Comparison of ENCODE assay signal across 19 cellular contexts in genomic region chr10:109891105-109891504, GRCh38. TPM values are rescaled to one million over a fixed set of nuclear protein-coding genes. Genes with fewer than 3 reads are reported as not detected.
DNase-seq lines count a peak whose midpoint lies in the region; ATAC-seq, FAIRE-seq and TF ChIP-seq lines count a peak whose summit lies in the region.
"Had no signal": no experiment of that assay in that cellular context is flagged by ENCODE, and none has a peak within 500 bp of the region (broad histone marks: within the 10 kb centered on the region; RNA-seq: fewer than 3 reads in every experiment).

No MANE protein-coding gene starts in this region.

- H3K27me3 Mint-ChIP-seq in CD8-positive, alpha-beta memory T cell = no peaks in the 10 kb centered on the region
- no peaks in the 10 kb centered on the region for H3K27me3 Mint-ChIP-seq in astrocyte (ENCODE audit: low read depth, unreplicated experiment)
- H3K27me3 Mint-ChIP-seq: activated naive CD4-positive, alpha-beta T cell treated with anti-CD3 and anti-CD28 coated beads, Interleukin-2, amount 50 U/mL, for 24 hours; naive B cell had no signal

- peak overlapping the region; percentile 19 for H3K27ac ChIP-seq in CD8-positive, alpha-beta memory T cell (ENCODE audit: low read depth, low read length)
- H3K27ac ChIP-seq in GM23248 (no peak overlapping the region), astrocyte (ENCODE audit: low read depth, low read length) (no peak overlapping the region), hepatocyte (peak overlapping the region; percentile 26), vagina (no peak overlapping the region)
- H3K27ac ChIP-seq: cardiac muscle cell had no signal

- H3K4me1 ChIP-seq in CD8-positive, alpha-beta memory T cell (ENCODE audit: insufficient read depth, low read length) = no peaks in the 10 kb centered on the region
- H3K4me1 ChIP-seq in GM23248 (ENCODE audit: insufficient read depth) = peaks cover 59% of the 10 kb centered on the region
- H3K4me1 ChIP-seq in astrocyte (ENCODE audit: insufficient read depth, low read length) = peaks cover 66% of the 10 kb centered on the region
- peaks cover 6% of the 10 kb centered on the region for H3K4me1 ChIP-seq in hepatocyte (ENCODE audit: insufficient read depth)
- H3K4me1 ChIP-seq in vagina = peaks cover 45% of the 10 kb centered on the region
- H3K4me1 ChIP-seq: Caco-2 had no signal

- no peak for ATAC-seq in GM21717 (IDR thresholded peaks at IDR 0.05; ENCODE audit: unreplicated experiment)
- ATAC-seq in HG03095 (IDR thresholded peaks at IDR 0.05; ENCODE audit: unreplicated experiment) = no peak
- ATAC-seq: Panc1, SK-N-SH treated with all-trans-retinoic acid at 6 μM for 48 hours had no signal

- H3K9me3 Mint-ChIP-seq in CD8-positive, alpha-beta memory T cell = no peaks in the 10 kb centered on the region
- H3K9me3 Mint-ChIP-seq in astrocyte (ENCODE audit: unreplicated experiment) = no peaks in the 10 kb centered on the region
- H3K9me3 Mint-ChIP-seq: activated naive CD4-positive, alpha-beta T cell treated with anti-CD3 and anti-CD28 coated beads, Interleukin-2, amount 50 U/mL, for 24 hours; naive B cell had no signal

- in situ Hi-C loops in GM23248 (cut with MboI) = no loop called here

- no peaks in the 10 kb centered on the region for H3K9me2 ChIP-seq in GM23248 (ENCODE audit: insufficient read depth)
- no peaks in the 10 kb centered on the region for H3K9me2 ChIP-seq in hepatocyte (replicated peaks; ENCODE audit: insufficient read depth)

- no peak overlapping the region for H3K4me3 Mint-ChIP-seq in CD8-positive, alpha-beta memory T cell
- H3K4me3 Mint-ChIP-seq in astrocyte (ENCODE audit: unreplicated experiment) = no peak overlapping the region
- H3K4me3 Mint-ChIP-seq: activated naive CD4-positive, alpha-beta T cell treated with anti-CD3 and anti-CD28 coated beads, Interleukin-2, amount 50 U/mL, for 24 hours; naive B cell had no signal

- H2AFZ ChIP-seq in GM23248 (no peak overlapping the region), astrocyte (ENCODE audit: low read depth, low read length) (no peak overlapping the region), hepatocyte (no peak overlapping the region)

- intact Hi-C loops in vagina (cut with DNase I) = loop anchor here (10.0 kb wide), 1 partner anchor 114 kb away; the partner anchor contains the start of gene ADD3

- peak overlapping the region in 6 of 8 donors; percentile 6 to 89 (median 74) for H3K27ac Mint-ChIP-seq in CD8-positive, alpha-beta memory T cell
- peak overlapping the region; percentile 67 for H3K27ac Mint-ChIP-seq in astrocyte (ENCODE audit: unreplicated experiment)

- peaks cover 60% of the 10 kb centered on the region for H3F3A ChIP-seq in GM23248 (ENCODE audit: insufficient read depth)

- H3K4me1 Mint-ChIP-seq in CD8-positive, alpha-beta memory T cell = peaks cover 46 to 64% (median 56%) of the 10 kb centered on the region in 3 donors
- H3K4me1 Mint-ChIP-seq in astrocyte (ENCODE audit: low read depth, unreplicated experiment) = peaks cover 74% of the 10 kb centered on the region

- H3K4me2 ChIP-seq in GM23248 (ENCODE audit: unreplicated experiment) (no peak overlapping the region), astrocyte (ENCODE audit: low read length) (no peak overlapping the region), hepatocyte (no peak overlapping the region)

- FAIRE-seq in astrocyte (lab: Jason Lieb, UNC) = no peak
- FAIRE-seq: GM12891, islet of Langerhans had no signal

- POLR2A ChIA-PET in CD8-positive, alpha-beta memory T cell (lab: Charles Lee) = no interaction called here

- no peak overlapping the region for H3K4me3 ChIP-seq in CD8-positive, alpha-beta memory T cell (ENCODE audit: low read length)
- H3K4me3 ChIP-seq in GM23248 (no peak overlapping the region), astrocyte (ENCODE audit: insufficient read depth, low read depth, low read length) (no peak overlapping the region), hepatocyte (no peak overlapping the region), vagina (no peak overlapping the region)
- H3K4me3 ChIP-seq: cardiac muscle cell, stomach had no signal

- no peak for TF ChIP-seq POLR2A in vagina (IDR thresholded peaks at IDR 0.05)

- CTCF ChIA-PET in CD8-positive, alpha-beta memory T cell (lab: Charles Lee) = no interaction called here

- H3K9me3 ChIP-seq in CD8-positive, alpha-beta memory T cell (ENCODE audit: low read length) = no peaks in the 10 kb centered on the region
- H3K9me3 ChIP-seq in GM23248 (ENCODE audit: low read depth) (no peaks in the 10 kb centered on the region), astrocyte (ENCODE audit: insufficient read depth, low read depth, low read length) (no peaks in the 10 kb centered on the region), hepatocyte (ENCODE audit: low read depth) (no peaks in the 10 kb centered on the region), vagina (no peaks in the 10 kb centered on the region)
- H3K9me3 ChIP-seq: Caco-2, stomach had no signal

- WGBS in GM23248 (ENCODE audit: low coverage in 1 of 2, low lambda C conversion rate in 2 of 2, missing lambda C conversion rate in 2 of 2), 2 experiments = 91 to 96% methylated on average over 2 of the region's 2 CpGs
- WGBS in hepatocyte (ENCODE audit: low lambda C conversion rate, missing lambda C conversion rate) = 87% methylated on average over 2 of the region's 2 CpGs

- H3K36me3 ChIP-seq in CD8-positive, alpha-beta memory T cell (ENCODE audit: insufficient read depth, low read length) = peaks cover 23% of the 10 kb centered on the region
- peaks cover 8% of the 10 kb centered on the region for H3K36me3 ChIP-seq in GM23248 (ENCODE audit: low read depth)
- peaks cover 7% of the 10 kb centered on the region for H3K36me3 ChIP-seq in astrocyte (ENCODE audit: insufficient read depth, low read length)
- H3K36me3 ChIP-seq in hepatocyte (replicated peaks; ENCODE audit: insufficient read depth, low read depth) = no peaks in the 10 kb centered on the region
- H3K36me3 ChIP-seq in vagina = peaks cover 0 to 37% of the 10 kb centered on the region in 2 donors

- no peak for TF ChIP-seq CTCF in astrocyte (IDR thresholded peaks at IDR 0.05; ENCODE audit: insufficient read depth, low read depth, low read length)
- TF ChIP-seq CTCF in hepatocyte (IDR thresholded peaks at IDR 0.05; ENCODE audit: poor library complexity) = no peak
- TF ChIP-seq CTCF in vagina (IDR thresholded peaks at IDR 0.05) = no peak

- H3K27me3 ChIP-seq in CD8-positive, alpha-beta memory T cell (ENCODE audit: insufficient read depth, low read length, poor library complexity, severe bottlenecking) = no peaks in the 10 kb centered on the region
- H3K27me3 ChIP-seq in GM23248 (replicated peaks; ENCODE audit: insufficient read depth) (no peaks in the 10 kb centered on the region), astrocyte (ENCODE audit: insufficient read depth, low read length) (no peaks in the 10 kb centered on the region), hepatocyte (no peaks in the 10 kb centered on the region), vagina (no peaks in the 10 kb centered on the region)
- H3K27me3 ChIP-seq: cardiac muscle cell, stomach had no signal

- H3K79me2 ChIP-seq in GM23248 (ENCODE audit: insufficient read depth) = peaks cover 25% of the 10 kb centered on the region
- H3K79me2 ChIP-seq in astrocyte (ENCODE audit: insufficient read depth, low read length) = peaks cover 11% of the 10 kb centered on the region
- peaks cover 37% of the 10 kb centered on the region for H3K79me2 ChIP-seq in hepatocyte

- H4K20me1 ChIP-seq in GM23248 (ENCODE audit: insufficient read depth) = no peaks in the 10 kb centered on the region
- H4K20me1 ChIP-seq in astrocyte (ENCODE audit: insufficient read depth, low read length) = peaks cover 12% of the 10 kb centered on the region
- H4K20me1 ChIP-seq in hepatocyte (ENCODE audit: insufficient read depth, poor library complexity, severe bottlenecking) = no peaks in the 10 kb centered on the region

- no peak for DNase-seq in CD8-positive, alpha-beta memory T cell
- DNase-seq in GM23248 (peak; percentile 66), astrocyte (ENCODE audit: low read depth) (peak; percentile 45), hepatocyte (ENCODE audit: low spot score) (no peak), vagina (ENCODE audit: extremely low spot score in 2 of 2) (no peak)
- DNase-seq: activated T-cell treated with anti-CD3 and anti-CD28 coated beads for 4 hours, Caco-2, GF-D8, naive B cell, NCI-H1105 had no signal

- H3K9ac ChIP-seq in GM23248 = no peak overlapping the region
- H3K9ac ChIP-seq in astrocyte (ENCODE audit: low read length) = no peak overlapping the region

- H3K36me3 Mint-ChIP-seq in CD8-positive, alpha-beta memory T cell = peaks cover 0 to 75% (median 15%) of the 10 kb centered on the region in 3 donors
- H3K36me3 Mint-ChIP-seq in astrocyte (ENCODE audit: low read depth, unreplicated experiment) = peaks cover 27% of the 10 kb centered on the region

RNA-seq across cellular contexts. Expression of gene XPNPEP1, which starts 32.2 kb away (rescaled TPM):
- total RNA-seq in CD8-positive, alpha-beta memory T cell = 10 to 100 TPM; 50.2 to 56.1 TPM
- 29.7 TPM for polyA plus RNA-seq in CD8-positive, alpha-beta memory T cell
- 108 and 115 TPM in 2 replicates for total RNA-seq in GM23248 (2014; rRNA removed; shearing (Covaris generic))
- polyA plus RNA-seq in GM23248 (2016; fragmentation: Nextera tagmentation; extraction: Ambion mirVana) (48.1 and 48.2 TPM in 2 replicates), hepatocyte (40.2 and 55.5 TPM in 2 replicates)
- total RNA-seq in astrocyte (100 and 104 TPM in 2 replicates), hepatocyte (89.7 and 99.4 TPM in 2 replicates), vagina (90.4 TPM)

Comparison
In these comparisons a context has a peak if more than half of its experiments do, and no peak if none do; other contexts are left out.
1. DNase-seq: peak in GM23248 (single experiment) and astrocyte (single experiment); none in CD8-positive, alpha-beta memory T cell (0 of 5), hepatocyte (single experiment) and vagina (0 of 2).
2. H3K27ac ChIP-seq: peak in CD8-positive, alpha-beta memory T cell (single experiment) and hepatocyte (single experiment); none in GM23248 (single experiment), astrocyte (single experiment) and vagina (single experiment).